ENCODE assay signal across 8 cellular contexts in genomic region chr7:129189661-129190310, GRCh38. TPM values are rescaled to one million over a fixed set of nuclear protein-coding genes. Genes with fewer than 3 reads are reported as not detected.
DNase-seq lines count a peak whose midpoint lies in the region; ATAC-seq and TF ChIP-seq lines count a peak whose summit lies in the region.
"Had no signal": no experiment of that assay in that cellular context is flagged by ENCODE, and none has a peak within 500 bp of the region (broad histone marks: within the 10 kb centered on the region; RNA-seq: fewer than 3 reads in every experiment).

No MANE protein-coding gene starts in this region.

- no peak overlapping the region for H3K27ac Mint-ChIP-seq in activated CD8-positive, alpha-beta T cell treated with anti-CD3 and anti-CD28 coated beads, Interleukin-2, amount 10 ng/mL, durations not matched to agents 7 days and 5 days
- no peak overlapping the region for H3K27ac Mint-ChIP-seq in stimulated activated memory B cell treated with anti-CD40 and anti-IgM and Interleukin-4, amounts not matched to agents 10 μg/mL and 1 μg/mL and 100 μg/mL, for 72 hours

- TF ChIP-seq CTCF in HEK293 (tag by site-specific recombination; IDR thresholded peaks at IDR 0.05) = no peak

- H3K4me1 ChIP-seq in HEK293 (ENCODE audit: control insufficient read depth, insufficient read depth, low read length) = no peaks in the 10 kb centered on the region; the same call in 1 of the 2 replicates
- H3K4me1 ChIP-seq in iPS-20b (ENCODE audit: insufficient read depth, low read length) = peaks cover 3% of the 10 kb centered on the region; the same call in 1 of the 2 replicates

- POLR2A ChIA-PET in HEK293 (lab: Yijun Ruan, JAX) = interaction anchor here (0.5 kb wide), 1 partner anchor 378 kb away, joined by 5 read pairs; no protein-coding TSS in a partner anchor
- POLR2A ChIA-PET in activated CD8-positive, alpha-beta T cell treated with anti-CD3 and anti-CD28 coated beads, Interleukin-2, amount 10 ng/mL, durations not matched to agents 7 days and 5 days (lab: Charles Lee) = no interaction called here

- H3K27me3 Mint-ChIP-seq in activated CD8-positive, alpha-beta T cell treated with anti-CD3 and anti-CD28 coated beads, Interleukin-2, amount 10 ng/mL, durations not matched to agents 7 days and 5 days (ENCODE audit: low read depth) = peaks cover 68% of the 10 kb centered on the region
- peaks cover 48% of the 10 kb centered on the region for H3K27me3 Mint-ChIP-seq in stimulated activated memory B cell treated with anti-CD40 and anti-IgM and Interleukin-4, amounts not matched to agents 10 μg/mL and 1 μg/mL and 100 μg/mL, for 72 hours

- H3K36me3 ChIP-seq in HEK293 (ENCODE audit: control insufficient read depth in 2 of 2, insufficient read depth in 1 of 2, low read length in 2 of 2) = peaks cover 4 to 20% of the 10 kb centered on the region in 2 experiments; a peak in 2 of 3 replicates
- H3K36me3 ChIP-seq in iPS-20b (ENCODE audit: insufficient read depth, low read depth, low read length) = peaks cover 7% of the 10 kb centered on the region; the same call in 1 of the 2 replicates

- peak overlapping the region; percentile 89; the same call in 1 of the 2 replicates for H3K9ac ChIP-seq in iPS-20b (ENCODE audit: low read depth, low read length)

- H3K36me3 Mint-ChIP-seq in activated CD8-positive, alpha-beta T cell treated with anti-CD3 and anti-CD28 coated beads, Interleukin-2, amount 10 ng/mL, durations not matched to agents 7 days and 5 days (ENCODE audit: low read depth) = no peaks in the 10 kb centered on the region
- no peaks in the 10 kb centered on the region for H3K36me3 Mint-ChIP-seq in stimulated activated memory B cell treated with anti-CD40 and anti-IgM and Interleukin-4, amounts not matched to agents 10 μg/mL and 1 μg/mL and 100 μg/mL, for 72 hours

- CTCF ChIA-PET in HEK293 (lab: Yijun Ruan, JAX) = interaction anchor here (0.6 to 1.6 kb wide), 2 partner anchors 26 to 186 kb away, joined by 3 to 7 read pairs; no protein-coding TSS in a partner anchor
- CTCF ChIA-PET in activated CD8-positive, alpha-beta T cell treated with anti-CD3 and anti-CD28 coated beads, Interleukin-2, amount 10 ng/mL, durations not matched to agents 7 days and 5 days (lab: Charles Lee) = interaction anchor here (1.3 to 2.0 kb wide), 3 partner anchors 8 to 26 kb away, joined by 4 to 10 read pairs (median 5); no protein-coding TSS in a partner anchor

- no peak for DNase-seq in activated CD8-positive, alpha-beta T cell treated with anti-CD3 and anti-CD28 coated beads, Interleukin-2, amount 10 ng/mL, durations not matched to agents 7 days and 5 days
- DNase-seq in NCI-H2029 (lab: John Stamatoyannopoulos, UW) = no peak
- DNase-seq: NCI-H1930 had no signal

- peak overlapping the region; percentile 34 for H3K4me3 Mint-ChIP-seq in activated CD8-positive, alpha-beta T cell treated with anti-CD3 and anti-CD28 coated beads, Interleukin-2, amount 10 ng/mL, durations not matched to agents 7 days and 5 days
- peak overlapping the region; percentile 77 for H3K4me3 Mint-ChIP-seq in stimulated activated memory B cell treated with anti-CD40 and anti-IgM and Interleukin-4, amounts not matched to agents 10 μg/mL and 1 μg/mL and 100 μg/mL, for 72 hours

- H3K27ac ChIP-seq in HEK293 (ENCODE audit: extremely low read depth, low read depth, low read length) (peak overlapping the region; percentile 85; the same call in 1 of the 2 replicates), iPS-20b (ENCODE audit: low read length) (no peak overlapping the region)

- H3K9me3 Mint-ChIP-seq in activated CD8-positive, alpha-beta T cell treated with anti-CD3 and anti-CD28 coated beads, Interleukin-2, amount 10 ng/mL, durations not matched to agents 7 days and 5 days (ENCODE audit: insufficient read depth) = no peaks in the 10 kb centered on the region
- no peaks in the 10 kb centered on the region for H3K9me3 Mint-ChIP-seq in stimulated activated memory B cell treated with anti-CD40 and anti-IgM and Interleukin-4, amounts not matched to agents 10 μg/mL and 1 μg/mL and 100 μg/mL, for 72 hours

- peak overlapping the region; percentile 87 for H3K4me3 ChIP-seq in HEK293 (ENCODE audit: low read depth, low read length)
- H3K4me3 ChIP-seq in iPS-20b (ENCODE audit: low read length) = peak overlapping the region; percentile 79

- H3K9me3 ChIP-seq in HEK293 (ENCODE audit: control insufficient read depth, insufficient read depth, low read depth, low read length) (no peaks in the 10 kb centered on the region), iPS-20b (ENCODE audit: insufficient read depth, low read depth, low read length) (no peaks in the 10 kb centered on the region)

- H3K4me1 Mint-ChIP-seq in activated CD8-positive, alpha-beta T cell treated with anti-CD3 and anti-CD28 coated beads, Interleukin-2, amount 10 ng/mL, durations not matched to agents 7 days and 5 days (ENCODE audit: low read depth) = peaks cover 5% of the 10 kb centered on the region
- H3K4me1 Mint-ChIP-seq in stimulated activated memory B cell treated with anti-CD40 and anti-IgM and Interleukin-4, amounts not matched to agents 10 μg/mL and 1 μg/mL and 100 μg/mL, for 72 hours = peaks cover 34% of the 10 kb centered on the region

- ATAC-seq in activated CD8-positive, alpha-beta T cell treated with anti-CD3 and anti-CD28 coated beads, Interleukin-2, amount 10 ng/mL, durations not matched to agents 7 days and 5 days = no peak
- ATAC-seq in stimulated activated memory B cell treated with anti-CD40 and anti-IgM and Interleukin-4, amounts not matched to agents 10 μg/mL and 1 μg/mL and 100 μg/mL, for 72 hours = no peak
- no peak for ATAC-seq in HG02885 (IDR thresholded peaks at IDR 0.05; ENCODE audit: poor library complexity, unreplicated experiment)
- ATAC-seq in HG02571 (IDR thresholded peaks at IDR 0.05; ENCODE audit: unreplicated experiment) = no peak

- H3K27me3 ChIP-seq in iPS-20b (ENCODE audit: insufficient read depth, low read length) = peaks cover 19% of the 10 kb centered on the region

TF ChIP-seq in HEK293, 187 proteins besides CTCF, POLR2A, EP300 and RAD21 (continues in another document):
- TF ChIP-seq ZFHX2 (tag by site-specific recombination; conservative IDR thresholded peaks at IDR 0.05) (0 out of 2 replicates have a peak, but pooled peaks have one; percentile 3), ZBTB17 (tag by site-specific recombination; IDR thresholded peaks at IDR 0.05) (peak; percentile 43; the same call in 1 of the 2 replicates), ZNF600 (tag by site-specific recombination; IDR thresholded peaks at IDR 0.05) (0 out of 2 replicates have a peak, but pooled peaks have one; percentile 41), ZNF433 (tag by site-specific recombination; IDR thresholded peaks at IDR 0.05; ENCODE audit: low read depth) (no peak), MZF1 (tag by site-specific recombination; IDR thresholded peaks at IDR 0.05; ENCODE audit: borderline replicate concordance) (no peak), HIC1 (tag by site-specific recombination; IDR thresholded peaks at IDR 0.05) (peak; percentile 4; the same call in 1 of the 2 replicates), ZNF335 (tag by site-specific recombination; conservative IDR thresholded peaks at IDR 0.05) (peak; percentile 71), ZNF24 (tag by site-specific recombination; IDR thresholded peaks at IDR 0.05) (0 out of 2 replicates have a peak, but pooled peaks have one; percentile 10), ZNF670 (tag by site-specific recombination; IDR thresholded peaks at IDR 0.05; ENCODE audit: low read depth) (no peak)

RNA-seq across cellular contexts. Expression of gene SMO, which starts 1.4 kb away (rescaled TPM):
- not detected for total RNA-seq in activated CD8-positive, alpha-beta T cell treated with anti-CD3 and anti-CD28 coated beads, Interleukin-2, amount 10 ng/mL, durations not matched to agents 7 days and 5 days

RNA-seq across cellular contexts. Expression of gene AHCYL2, which starts 35.0 kb away (rescaled TPM):
- 1 to 10 TPM; 7.3 to 7.6 TPM for total RNA-seq in activated CD8-positive, alpha-beta T cell treated with anti-CD3 and anti-CD28 coated beads, Interleukin-2, amount 10 ng/mL, durations not matched to agents 7 days and 5 days

RNA-seq across cellular contexts. Expression of gene TSPAN33, which starts 45.3 kb away (rescaled TPM):
- 1 to 10 TPM; 2.7 to 2.8 TPM for total RNA-seq in activated CD8-positive, alpha-beta T cell treated with anti-CD3 and anti-CD28 coated beads, Interleukin-2, amount 10 ng/mL, durations not matched to agents 7 days and 5 days
